In genomic region chr18:23661735-23662308, GRCh38 we compare ENCODE assay signal across 8 cellular contexts. TPM values are rescaled to one million over a fixed set of nuclear protein-coding genes. Genes with fewer than 3 reads are reported as not detected.
DNase-seq lines count a peak whose midpoint lies in the region; FAIRE-seq and TF ChIP-seq lines count a peak whose summit lies in the region.

No MANE protein-coding gene starts in this region.

- TF ChIP-seq CTCF in H1 (IDR thresholded peaks at IDR 0.05; ENCODE audit: control extremely low read depth in 1 of 3, insufficient read depth in 1 of 3, low read depth in 1 of 3, low read length in 3 of 3), result no peak

- no peak overlapping the region for H3K23ac ChIP-seq in H1 (ENCODE audit: insufficient read length)

- no peak overlapping the region for H3K27ac ChIP-seq in CD4-positive, alpha-beta memory T cell (ENCODE audit: low read depth, low read length)
- H3K27ac ChIP-seq in H1 (ENCODE audit: low read depth, low read length), result no peak overlapping the region

- H2BK20ac ChIP-seq in H1 (ENCODE audit: low read length), result 0 out of 2 replicates have a peak overlapping the region, but pooled peaks have one; percentile 75

- no peak overlapping the region for H2BK12ac ChIP-seq in H1 (ENCODE audit: low read depth, low read length)

- no peak overlapping the region for H2AK5ac ChIP-seq in H1 (ENCODE audit: low read depth, low read length)

- no peak for FAIRE-seq in H1 (lab: Jason Lieb, UNC)

- no peak overlapping the region for H4K8ac ChIP-seq in H1 (ENCODE audit: extremely low read depth, insufficient read depth, low read length)

- no peak overlapping the region for H4K91ac ChIP-seq in H1 (replicated peaks; ENCODE audit: insufficient read length, low read length)

- intact Hi-C loops in CD4-positive, alpha-beta memory T cell (cut with micrococcal nuclease), result loop anchor here (1.0 kb wide), 1 partner anchor 8 kb away; no protein-coding TSS in a partner anchor

- 0 out of 2 replicates have a peak overlapping the region, but pooled peaks have one; percentile 43 for H3K18ac ChIP-seq in H1 (ENCODE audit: extremely low read depth, low read length)

- no peak overlapping the region for H3K14ac ChIP-seq in H1 (ENCODE audit: insufficient read length)

- H3K9me3 Mint-ChIP-seq in CD4-positive, alpha-beta memory T cell, result no peaks in the 10 kb centered on the region

- WGBS in H1 (ENCODE audit: extremely low coverage in 1 of 2, insufficient coverage in 1 of 2, insufficient read length in 1 of 2, insufficient replicate concordance in 2 of 2, low coverage in 1 of 2, low lambda C conversion rate in 2 of 2, missing lambda C conversion rate in 1 of 2), 2 experiments, result 72% methylated on average over 9 of the region's 9 CpGs; no CpG with 5 or more reads in 1 of the 2 experiments

- peaks cover 10% of the 10 kb centered on the region for H3K23me2 ChIP-seq in H1 (ENCODE audit: low read depth, low read length)

- TF ChIP-seq POLR2A in H1 (IDR thresholded peaks at IDR 0.05; ENCODE audit: control extremely low read depth in 1 of 2, low read depth in 2 of 2, low read length in 2 of 2), result no peak

- CTCF ChIA-PET in CD4-positive, alpha-beta memory T cell (lab: Charles Lee; ENCODE audit: partially characterized antibody), result interaction anchor here (0.7 to 2.2 kb wide), 4 partner anchors 11 to 41 kb away, joined by 3 to 8 read pairs (median 4); no protein-coding TSS in a partner anchor
- CTCF ChIA-PET in H1 (lab: Charles Lee; ENCODE audit: partially characterized antibody), result interaction anchor here (0.8 to 1.3 kb wide), 3 partner anchors 11 to 257 kb away, joined by 3 to 4 read pairs (median 4); no protein-coding TSS in a partner anchor

- no peak for TF ChIP-seq EP300 in H1 (IDR thresholded peaks at IDR 0.05; ENCODE audit: borderline replicate concordance in 1 of 2, low read depth in 2 of 2, low read length in 2 of 2)

- peak overlapping the region; percentile 58 for H3K4ac ChIP-seq in H1 (replicated peaks; ENCODE audit: insufficient read length, low read depth, low read length)

- no peak overlapping the region for H3K56ac ChIP-seq in H1 (replicated peaks; ENCODE audit: insufficient read length, low read depth, low read length)

- H4K20me1 ChIP-seq in H1 (replicated peaks in 1 of 2; ENCODE audit: control insufficient read depth in 1 of 2, insufficient read depth in 2 of 2, low read length in 2 of 2), result peaks cover 0 to 2% of the 10 kb centered on the region in 2 experiments

- in situ Hi-C loops in ACHN (cut with HindIII; ENCODE audit: low pct_ligation_motif_present, low pct_unique_long_range_greater_than_20kb, low sequenced_read_pairs), result no loop called here

- no peaks in the 10 kb centered on the region for H3K36me3 Mint-ChIP-seq in CD4-positive, alpha-beta memory T cell

- H2BK5ac ChIP-seq in H1 (ENCODE audit: low read depth, low read length), result no peak overlapping the region

- no peaks in the 10 kb centered on the region for H3K79me1 ChIP-seq in H1 (ENCODE audit: low read depth, low read length)

- peaks cover 0 to 3% of the 10 kb centered on the region in 2 experiments; a peak in 2 of 4 replicates for H3K79me2 ChIP-seq in H1 (ENCODE audit: control insufficient read depth in 1 of 2, insufficient read depth in 2 of 2, low read length in 2 of 2)

- H3K4me1 ChIP-seq in CD4-positive, alpha-beta memory T cell (ENCODE audit: insufficient read depth, low read length), result peaks cover 26% of the 10 kb centered on the region
- peaks cover 0 to 13% (median 7%) of the 10 kb centered on the region in 4 experiments; a peak in 4 of 7 replicates for H3K4me1 ChIP-seq in H1 (replicated peaks in 1 of 4; ENCODE audit: control insufficient read depth in 3 of 4, insufficient read depth in 4 of 4, low read length in 3 of 4)
- H3K4me1 ChIP-seq in neuron (ENCODE audit: insufficient read depth, low read length), result peaks cover 7% of the 10 kb centered on the region

- POLR2A ChIA-PET in CD4-positive, alpha-beta memory T cell (lab: Charles Lee; ENCODE audit: partially characterized antibody), result no interaction called here
- POLR2A ChIA-PET in H1 (lab: Charles Lee; ENCODE audit: partially characterized antibody), result no interaction called here

- H3K9ac ChIP-seq in H1 (replicated peaks in 1 of 4; ENCODE audit: extremely low read depth in 1 of 4, low read depth in 3 of 4, low read length in 3 of 4), result 0 out of 7 replicates have a peak overlapping the region, but pooled peaks of 1 of the 4 experiments have one; percentile 15

- peak overlapping the region; percentile 96 to 100 for H3K4me2 ChIP-seq in H1 (ENCODE audit: insufficient read depth in 1 of 2, low read depth in 2 of 2, low read length in 2 of 2)

- H2BK120ac ChIP-seq in H1 (replicated peaks; ENCODE audit: low read depth, low read length), result peak overlapping the region; percentile 65

- TF ChIP-seq RAD21 in H1 (IDR thresholded peaks at IDR 0.05 in 1 of 2, conservative IDR thresholded peaks at IDR 0.05 in 1 of 2; ENCODE audit: low read depth in 2 of 2, low read length in 2 of 2), result no peak

- H2BK15ac ChIP-seq in H1 (ENCODE audit: low read length), result no peak overlapping the region; the same call in 1 of the 2 replicates

- H3K36me3 ChIP-seq in CD4-positive, alpha-beta memory T cell (ENCODE audit: insufficient read depth, low read length), result no peaks in the 10 kb centered on the region
- no peaks in the 10 kb centered on the region for H3K36me3 ChIP-seq in H1 (ENCODE audit: control insufficient read depth in 2 of 4, insufficient read depth in 4 of 4, low read length in 3 of 4)
- H3K36me3 ChIP-seq in neuron (ENCODE audit: insufficient read depth, low read length), result no peaks in the 10 kb centered on the region

- H3K4me3 Mint-ChIP-seq in CD4-positive, alpha-beta memory T cell, result peak overlapping the region; percentile 63 to 89 (median 84)

- peak overlapping the region; percentile 21 to 38 for H3K4me3 ChIP-seq in CD4-positive, alpha-beta memory T cell (ENCODE audit: low read length in 2 of 2)
- H3K4me3 ChIP-seq in H1 (ENCODE audit: extremely low read depth in 1 of 4, insufficient read depth in 2 of 4, low read depth in 3 of 4, low read length in 4 of 4) (peak overlapping the region; percentile 48 to 84 (median 67)), neuron (ENCODE audit: low read length) (peak overlapping the region; percentile 39)

- H2AFZ ChIP-seq in H1 (ENCODE audit: low read length) (0 out of 2 replicates have a peak overlapping the region, but pooled peaks have one; percentile 76), neuron (ENCODE audit: low read depth, low read length) (no peak overlapping the region)

- H3K9me3 ChIP-seq in CD4-positive, alpha-beta memory T cell (ENCODE audit: control insufficient read depth in 1 of 2, low read length in 2 of 2), result no peaks in the 10 kb centered on the region
- H3K9me3 ChIP-seq in H1 (ENCODE audit: insufficient read depth in 2 of 2, low read depth in 1 of 2, low read length in 1 of 2) (no peaks in the 10 kb centered on the region), neuron (ENCODE audit: low read length) (no peaks in the 10 kb centered on the region)

- H3K27me3 Mint-ChIP-seq in CD4-positive, alpha-beta memory T cell, result peaks cover 15 to 17% of the 10 kb centered on the region in 2 donors

- H3K27me3 ChIP-seq in CD4-positive, alpha-beta memory T cell (ENCODE audit: insufficient read depth, low read length), result peaks cover 8% of the 10 kb centered on the region
- H3K27me3 ChIP-seq in H1 (replicated peaks in 1 of 4; ENCODE audit: control insufficient read depth in 3 of 4, extremely low read depth in 1 of 4, insufficient read depth in 3 of 4, low read length in 3 of 4) (peaks cover 0 to 8% (median 6%) of the 10 kb centered on the region in 4 experiments; a peak in 5 of 7 replicates), neuron (ENCODE audit: insufficient read depth, low read length) (peaks cover 70% of the 10 kb centered on the region)

- H4K5ac ChIP-seq in H1 (ENCODE audit: insufficient read length, low read depth, low read length), result no peak overlapping the region

- peak in 2 of 5 donors; percentile 2 to 8 for DNase-seq in CD4-positive, alpha-beta memory T cell
- DNase-seq in MV-4-11 (lab: John Stamatoyannopoulos, UW) (peak; percentile 76), H1 (ENCODE audit: low read depth in 1 of 2, low spot score in 2 of 2) (no peak), cerebellar cortex (ENCODE audit: low spot score) (no peak), islet precursor cell (no peak), ACHN (no peak), anterior cingulate cortex (lab: John Stamatoyannopoulos, UW) (no peak)

- H3K27ac Mint-ChIP-seq in CD4-positive, alpha-beta memory T cell, result peak overlapping the region in 4 of 7 donors; percentile 4 to 75 (median 39)

- H3K4me1 Mint-ChIP-seq in CD4-positive, alpha-beta memory T cell, result peaks cover 17 to 39% (median 27%) of the 10 kb centered on the region in 4 donors

TF ChIP-seq in H1, 55 proteins besides CTCF, POLR2A, EP300 and RAD21:
- TF ChIP-seq RBBP5 (IDR thresholded peaks at IDR 0.05; ENCODE audit: borderline replicate concordance, low read depth, low read length) (no peak), SUZ12 (IDR thresholded peaks at IDR 0.05; ENCODE audit: low read length) (0 out of 2 replicates have a peak, but pooled peaks have one; percentile 26)

RNA-seq across cellular contexts. Expression of gene ANKRD29, which starts 0.9 kb away (rescaled TPM):
- total RNA-seq in CD4-positive, alpha-beta memory T cell, result not detected
- polyA plus RNA-seq in CD4-positive, alpha-beta memory T cell, result 1 to 10 TPM in 1 of 2 donors, under 1 TPM in 1; 0.91 to 1.3 TPM
- total RNA-seq in H1 (2021; fragmentation: NEBNext Ultra II Directional; extraction: Animal tissue kit (Norgen Biotek cat#: 25700)), result 6.3 and 7.3 TPM in 2 replicates
- 2.2 and 3.0 TPM in 2 replicates for polyA plus RNA-seq in H1 (2011; rRNA removed)
- 4.0 TPM for polyA plus RNA-seq in H1 (2011; cell fraction: cytosol; rRNA removed)
- 5.4 TPM for polyA plus RNA-seq in H1 (2011; cell fraction: nucleus; rRNA removed)
- polyA plus RNA-seq in H1 (2012, experiment 1 of 2), result 4.6 to 6.9 TPM (median 6.2 TPM) in 4 replicates
- polyA plus RNA-seq in H1 (2012, experiment 2 of 2), result 5.4 TPM
- 11.0 TPM for polyA plus RNA-seq in H1 (2013, experiment 1 of 2)
- polyA plus RNA-seq in H1 (2013, experiment 2 of 2), result 10.2 TPM
- 4.3 TPM in 2 replicates for polyA minus RNA-seq in H1 (2011; rRNA and poly(A)+ RNA removed)
- polyA minus RNA-seq in H1 (2011; cell fraction: cytosol; rRNA and poly(A)+ RNA removed), result 3.4 TPM
- 6.8 TPM for polyA minus RNA-seq in H1 (2011; cell fraction: nucleus; rRNA and poly(A)+ RNA removed)

RNA-seq across cellular contexts. Expression of gene LAMA3, which starts 27.4 kb away (rescaled TPM):
- total RNA-seq in CD4-positive, alpha-beta memory T cell, result not detected
- not detected for polyA plus RNA-seq in CD4-positive, alpha-beta memory T cell
- 3.3 and 5.0 TPM in 2 replicates for total RNA-seq in H1 (2021; fragmentation: NEBNext Ultra II Directional; extraction: Animal tissue kit (Norgen Biotek cat#: 25700))
- polyA plus RNA-seq in H1 (2011; rRNA removed), result 0.58 and 0.76 TPM in 2 replicates
- 0.69 TPM for polyA plus RNA-seq in H1 (2011; cell fraction: cytosol; rRNA removed)
- 3.6 TPM for polyA plus RNA-seq in H1 (2011; cell fraction: nucleus; rRNA removed)
- 0.71 to 1.3 TPM (median 1.1 TPM) in 4 replicates for polyA plus RNA-seq in H1 (2012, experiment 1 of 2)
- polyA plus RNA-seq in H1 (2012, experiment 2 of 2), result 0.21 TPM
- 1.7 TPM for polyA plus RNA-seq in H1 (2013, experiment 1 of 2)
- 1.6 TPM for polyA plus RNA-seq in H1 (2013, experiment 2 of 2)
- 1.0 and 2.9 TPM in 2 replicates for polyA minus RNA-seq in H1 (2011; rRNA and poly(A)+ RNA removed)
- polyA minus RNA-seq in H1 (2011; cell fraction: cytosol; rRNA and poly(A)+ RNA removed), result 1.3 TPM
- polyA minus RNA-seq in H1 (2011; cell fraction: nucleus; rRNA and poly(A)+ RNA removed), result 2.5 TPM
